14 cellular contexts compared by ENCODE assay signal in genomic region chr7:108331971-108332370, GRCh38.
DNase-seq lines count a peak whose midpoint lies in the region; ATAC-seq, FAIRE-seq and TF ChIP-seq lines count a peak whose summit lies in the region.
"Had no signal": no experiment of that assay in that cellular context is flagged by ENCODE, and none has a peak within 500 bp of the region (broad histone marks: within the 10 kb centered on the region; RNA-seq: fewer than 3 reads in every experiment).

No MANE protein-coding gene starts in this region.

- H3K27me3 Mint-ChIP-seq in endodermal cell (ENCODE audit: insufficient read depth), result no peaks in the 10 kb centered on the region

- no peak overlapping the region for H3K9ac ChIP-seq in endodermal cell (ENCODE audit: extremely low read depth, low read length, poor library complexity, severe bottlenecking)

- H3K9me3 Mint-ChIP-seq in activated naive CD4-positive, alpha-beta T cell treated with anti-CD3 and anti-CD28 coated beads, Interleukin-2, amount 50 U/mL, for 72 hours, result no peaks in the 10 kb centered on the region
- no peaks in the 10 kb centered on the region for H3K9me3 Mint-ChIP-seq in endodermal cell
- H3K9me3 Mint-ChIP-seq: CD8-positive, alpha-beta T cell had no signal

- H3K9me3 ChIP-seq in endodermal cell (ENCODE audit: control insufficient read depth, low read length), result no peaks in the 10 kb centered on the region
- H3K9me3 ChIP-seq: A549 had no signal

- H3K27ac Mint-ChIP-seq in activated naive CD4-positive, alpha-beta T cell treated with anti-CD3 and anti-CD28 coated beads, Interleukin-2, amount 50 U/mL, for 72 hours, result no peak overlapping the region
- no peak overlapping the region for H3K27ac Mint-ChIP-seq in endodermal cell
- H3K27ac Mint-ChIP-seq: CD14-positive monocyte; CD8-positive, alpha-beta T cell had no signal

- 86 to 90% methylated on average over 1 of the region's 1 CpG for WGBS in endodermal cell (ENCODE audit: insufficient coverage in 1 of 2, insufficient read length in 1 of 2), 2 experiments

- H3K27me3 ChIP-seq in endodermal cell (ENCODE audit: control insufficient read depth, insufficient read depth, low read length, poor library complexity, severe bottlenecking), result no peaks in the 10 kb centered on the region

- H3K36me3 Mint-ChIP-seq in activated naive CD4-positive, alpha-beta T cell treated with anti-CD3 and anti-CD28 coated beads, Interleukin-2, amount 50 U/mL, for 72 hours, result no peaks in the 10 kb centered on the region
- H3K36me3 Mint-ChIP-seq in endodermal cell (ENCODE audit: low read depth), result no peaks in the 10 kb centered on the region
- H3K36me3 Mint-ChIP-seq: CD14-positive monocyte; CD8-positive, alpha-beta T cell had no signal

- no peak overlapping the region for H3K4me3 Mint-ChIP-seq in endodermal cell
- H3K4me3 Mint-ChIP-seq: CD14-positive monocyte; CD8-positive, alpha-beta T cell had no signal

- DNase-seq in D721Med (ENCODE audit: insufficient read length, low spot score) (no peak), NCI-H146 (lab: John Stamatoyannopoulos, UW) (peak; percentile 40), NCI-H748 (lab: John Stamatoyannopoulos, UW; ENCODE audit: unreplicated experiment) (peak; percentile 69), endodermal cell (no peak)
- no peak for DNase-seq in activated naive CD4-positive, alpha-beta T cell treated with anti-CD3 and anti-CD28 coated beads, Interleukin-2, amount 50 U/mL, for 72 hours (ENCODE audit: low spot score in 2 of 2)
- DNase-seq: CD8-positive, alpha-beta T cell; COR-L47; DND-41; GF-D8; HCEC 1CT had no signal

- H3K4me1 ChIP-seq in endodermal cell (ENCODE audit: control insufficient read depth, insufficient read depth, low read length), result peaks cover 19% of the 10 kb centered on the region

- no peak overlapping the region for H3K4me3 ChIP-seq in endodermal cell (ENCODE audit: low read length)
- H3K4me3 ChIP-seq: A549 had no signal

- TF ChIP-seq CTCF in D721Med (IDR thresholded peaks at IDR 0.05; ENCODE audit: insufficient read depth, missing control alignments) (no peak), endodermal cell (conservative IDR thresholded peaks at IDR 0.05) (no peak)

- peak; percentile 79 for FAIRE-seq in D721Med (lab: Jason Lieb, UNC)
- FAIRE-seq: A549 had no signal

- no peak overlapping the region for H3K27ac ChIP-seq in endodermal cell (ENCODE audit: low read depth, low read length)
- H3K27ac ChIP-seq: A549 had no signal

- peaks cover 28% of the 10 kb centered on the region for H3K4me1 Mint-ChIP-seq in endodermal cell

- H3K36me3 ChIP-seq in endodermal cell (ENCODE audit: control insufficient read depth, insufficient read depth, low read length), result no peaks in the 10 kb centered on the region

- ATAC-seq in SK-N-SH treated with all-trans-retinoic acid at 6 μM for 48 hours (no peak; the same call in 2 of the 3 replicates), GM21423 (IDR thresholded peaks at IDR 0.05; ENCODE audit: unreplicated experiment) (no peak)
- ATAC-seq in activated naive CD4-positive, alpha-beta T cell treated with anti-CD3 and anti-CD28 coated beads, Interleukin-2, amount 50 U/mL, for 72 hours, result no peak
- ATAC-seq: A549; CD8-positive, alpha-beta T cell had no signal

TF ChIP-seq in SK-N-SH treated with all-trans-retinoic acid at 6 μM for 48 hours, 23 proteins besides CTCF, POLR2A, EP300 and RAD21:
- TF ChIP-seq ISL1 (CRISPR knock-in tag; IDR thresholded peaks at IDR 0.05) (peak; percentile 59), TSHZ2 (CRISPR knock-in tag; IDR thresholded peaks at IDR 0.05) (peak; percentile 54; the same call in 1 of the 2 replicates), TCF4 (CRISPR knock-in tag; IDR thresholded peaks at IDR 0.05; ENCODE audit: borderline replicate concordance) (peak; percentile 74), GLIS3 (CRISPR knock-in tag; IDR thresholded peaks at IDR 0.05) (0 out of 2 replicates have a peak, but pooled peaks have one; percentile 27), ZNF565 (CRISPR knock-in tag; conservative IDR thresholded peaks at IDR 0.05; ENCODE audit: low read depth) (no peak), CSRNP3 (CRISPR knock-in tag; IDR thresholded peaks at IDR 0.05) (no peak)
TF ChIP-seq in SK-N-SH treated with all-trans-retinoic acid at 6 μM for 48 hours: peak in this region for 4.

Comparison
In these comparisons a context has a peak if more than half of its experiments do, and no peak if none do; other contexts are left out.
1. DNase-seq: peak in NCI-H146 (single experiment) and NCI-H748 (single experiment); none in D721Med (single experiment), activated naive CD4-positive, alpha-beta T cell treated with anti-CD3 and anti-CD28 coated beads, Interleukin-2, amount 50 U/mL, for 72 hours (0 of 2) and endodermal cell (single experiment).